18 cellular contexts compared by ENCODE assay signal in genomic region chr11:130112071-130112830, GRCh38. TPM values are rescaled to one million over a fixed set of nuclear protein-coding genes. Genes with fewer than 3 reads are reported as not detected.
"Had no signal": no experiment of that assay in that cellular context is flagged by ENCODE, and none has a peak within 500 bp of the region (broad histone marks: within the 10 kb centered on the region; RNA-seq: fewer than 3 reads in every experiment).

No MANE protein-coding gene starts in this region.

- H3K9me3 ChIP-seq: right atrium auricular region, tibial nerve, uterus had no signal

- DNase-seq: activated CD4-positive, alpha-beta memory T cell treated with anti-CD3 and anti-CD28 coated beads, Interleukin-2, amount 10 ng/mL, durations not matched to agents 7 days and 5 days; activated CD4-positive, alpha-beta T cell treated with anti-CD3 and anti-CD28 coated beads for 4 hours; activated naive CD4-positive, alpha-beta T cell treated with anti-CD3 and anti-CD28 coated beads for 36 hours; activated naive CD8-positive, alpha-beta T cell treated with anti-CD3 and anti-CD28 coated beads, Interleukin-2, amount 50 U/mL, for 24 hours; activated T-cell treated with anti-CD3 and anti-CD28 coated beads, Interleukin-2, amount 50 U/mL, for 24 hours; anterior cingulate cortex; effector memory CD8-positive, alpha-beta T cell; foreskin fibroblast; mesendoderm; occipital lobe; posterior cingulate gyrus; uterus had no signal

- H3K4me1 ChIP-seq: uterus had no signal

- H3K27me3 Mint-ChIP-seq: activated T-cell treated with anti-CD3 and anti-CD28 coated beads, Interleukin-2, amount 50 U/mL, for 24 hours; effector memory CD8-positive, alpha-beta T cell; stimulated activated naive CD8-positive, alpha-beta T cell treated with anti-CD3 and anti-CD28 coated beads, Interleukin-15, Interleukin-2, amounts not matched to agents 100 ng/mL and 50 ng/mL, for 24 hours had no signal

- H3K4me3 ChIP-seq: right atrium auricular region, skin epidermis, tibial nerve, uterus had no signal

- ATAC-seq: activated naive CD8-positive, alpha-beta T cell treated with anti-CD3 and anti-CD28 coated beads, Interleukin-2, amount 50 U/mL, for 24 hours; effector memory CD8-positive, alpha-beta T cell had no signal

- H3K27ac ChIP-seq: right atrium auricular region, skin epidermis, tibial nerve, uterus had no signal

- H3K4me1 Mint-ChIP-seq: activated CD4-positive, alpha-beta memory T cell treated with anti-CD3 and anti-CD28 coated beads, Interleukin-2, amount 10 ng/mL, durations not matched to agents 7 days and 5 days had no signal

- H3K27ac Mint-ChIP-seq: activated CD4-positive, alpha-beta memory T cell treated with anti-CD3 and anti-CD28 coated beads, Interleukin-2, amount 10 ng/mL, durations not matched to agents 7 days and 5 days; activated naive CD4-positive, alpha-beta T cell treated with anti-CD3 and anti-CD28 coated beads for 36 hours; activated naive CD8-positive, alpha-beta T cell treated with anti-CD3 and anti-CD28 coated beads, Interleukin-2, amount 50 U/mL, for 24 hours; activated T-cell treated with anti-CD3 and anti-CD28 coated beads, Interleukin-2, amount 50 U/mL, for 24 hours; effector memory CD8-positive, alpha-beta T cell; stimulated activated naive CD8-positive, alpha-beta T cell treated with anti-CD3 and anti-CD28 coated beads, Interleukin-15, Interleukin-2, amounts not matched to agents 100 ng/mL and 50 ng/mL, for 24 hours; T-helper 2 cell treated with Interferon-gamma antibody and Interleukin-4, amounts not matched to agents 5 μg/mL and 100 μg/mL, for 36 hours had no signal

- H3K9me3 Mint-ChIP-seq: activated CD4-positive, alpha-beta memory T cell treated with anti-CD3 and anti-CD28 coated beads, Interleukin-2, amount 10 ng/mL, durations not matched to agents 7 days and 5 days; activated naive CD4-positive, alpha-beta T cell treated with anti-CD3 and anti-CD28 coated beads for 36 hours; activated naive CD8-positive, alpha-beta T cell treated with anti-CD3 and anti-CD28 coated beads, Interleukin-2, amount 50 U/mL, for 24 hours; activated T-cell treated with anti-CD3 and anti-CD28 coated beads, Interleukin-2, amount 50 U/mL, for 24 hours; effector memory CD8-positive, alpha-beta T cell; stimulated activated naive CD8-positive, alpha-beta T cell treated with anti-CD3 and anti-CD28 coated beads, Interleukin-15, Interleukin-2, amounts not matched to agents 100 ng/mL and 50 ng/mL, for 24 hours; T-helper 2 cell treated with Interferon-gamma antibody and Interleukin-4, amounts not matched to agents 5 μg/mL and 100 μg/mL, for 36 hours had no signal

- H3K27me3 ChIP-seq: right atrium auricular region, tibial nerve, uterus had no signal

- H3K4me3 Mint-ChIP-seq: activated CD4-positive, alpha-beta memory T cell treated with anti-CD3 and anti-CD28 coated beads, Interleukin-2, amount 10 ng/mL, durations not matched to agents 7 days and 5 days; activated naive CD4-positive, alpha-beta T cell treated with anti-CD3 and anti-CD28 coated beads for 36 hours; activated naive CD8-positive, alpha-beta T cell treated with anti-CD3 and anti-CD28 coated beads, Interleukin-2, amount 50 U/mL, for 24 hours; activated T-cell treated with anti-CD3 and anti-CD28 coated beads, Interleukin-2, amount 50 U/mL, for 24 hours; effector memory CD8-positive, alpha-beta T cell; stimulated activated naive CD8-positive, alpha-beta T cell treated with anti-CD3 and anti-CD28 coated beads, Interleukin-15, Interleukin-2, amounts not matched to agents 100 ng/mL and 50 ng/mL, for 24 hours; T-helper 2 cell treated with Interferon-gamma antibody and Interleukin-4, amounts not matched to agents 5 μg/mL and 100 μg/mL, for 36 hours had no signal

- H3K36me3 ChIP-seq: uterus had no signal

RNA-seq across cellular contexts. Expression of gene ST14, which starts 47.3 kb away (rescaled TPM):
- total RNA-seq: activated CD4-positive, alpha-beta memory T cell treated with anti-CD3 and anti-CD28 coated beads, Interleukin-2, amount 10 ng/mL, durations not matched to agents 7 days and 5 days; activated naive CD4-positive, alpha-beta T cell treated with anti-CD3 and anti-CD28 coated beads for 36 hours; occipital lobe had no signal
- polyA plus RNA-seq: neural cell had no signal
